9 cellular contexts compared by ENCODE assay signal in the genomic region with DNA sequence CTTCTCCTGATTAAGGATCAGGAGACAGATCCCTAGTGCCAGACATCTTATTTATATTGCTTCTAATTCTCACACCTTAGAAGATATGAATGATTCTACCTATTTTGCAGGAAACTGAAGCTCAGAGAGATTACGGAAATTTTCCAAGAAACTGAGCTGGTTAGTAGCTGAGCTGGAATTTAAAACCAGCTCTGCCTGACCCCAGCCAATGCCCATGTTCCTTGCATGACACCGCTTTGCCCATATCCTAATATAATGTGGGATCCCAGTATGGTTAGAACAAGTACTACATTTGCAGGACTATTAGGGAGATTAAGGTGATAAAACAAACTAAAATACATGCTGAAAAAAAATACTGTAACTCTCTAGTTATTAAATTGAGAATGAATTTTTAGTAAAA.
A peak's percentile ranks its signal among the peaks of the same experiment; 100 is the strongest.
DNase-seq lines count a peak whose midpoint lies in the region; ATAC-seq and TF ChIP-seq lines count a peak whose summit lies in the region.
"Had no signal": no experiment of that assay in that cellular context is flagged by ENCODE, and none has a peak within 500 bp of the region (broad histone marks: within the 10 kb centered on the region; RNA-seq: fewer than 3 reads in every experiment).

No MANE protein-coding gene starts in this region.

- H3K27me3 ChIP-seq in GM06990 (replicated peaks; ENCODE audit: control insufficient read depth, insufficient read depth, low read length) (no peaks in the 10 kb centered on the region), endocrine pancreas (ENCODE audit: control insufficient read depth, insufficient read depth, low read length) (no peaks in the 10 kb centered on the region)

- H3K4me3 ChIP-seq in GM06990 (replicated peaks; ENCODE audit: low read depth, low read length) (peak overlapping the region; percentile 100), endocrine pancreas (ENCODE audit: control insufficient read depth, insufficient read depth, low read length) (peak overlapping the region; percentile 96), retinal pigment epithelial cell (ENCODE audit: low read length) (peak overlapping the region; percentile 91)

- H3K36me3 ChIP-seq in GM06990 (ENCODE audit: control insufficient read depth, insufficient read depth, low read length) (no peaks in the 10 kb centered on the region), endocrine pancreas (ENCODE audit: control insufficient read depth, insufficient read depth, low read length) (no peaks in the 10 kb centered on the region)

- TF ChIP-seq POLR2A in GM18505 (IDR thresholded peaks at IDR 0.05; ENCODE audit: borderline replicate concordance, extremely low read depth, insufficient read depth, insufficient read length) = no peak

- TF ChIP-seq CTCF in GM06990 (IDR thresholded peaks at IDR 0.05; ENCODE audit: insufficient read depth, low read length, poor library complexity, severe bottlenecking) (no peak), retinal pigment epithelial cell (conservative IDR thresholded peaks at IDR 0.05; ENCODE audit: low read depth, low read length) (no peak)

- H3K4me1 ChIP-seq in endocrine pancreas (ENCODE audit: control insufficient read depth, insufficient read depth, low read length) = peaks cover 45% of the 10 kb centered on the region

- no peaks in the 10 kb centered on the region for H3K9me3 ChIP-seq in endocrine pancreas (ENCODE audit: control insufficient read depth, low read length)

- no peak for ATAC-seq in GM19455 (IDR thresholded peaks at IDR 0.05; ENCODE audit: unreplicated experiment)
- ATAC-seq in GM18505 (IDR thresholded peaks at IDR 0.05; ENCODE audit: unreplicated experiment) = no peak

- DNase-seq in GM06990 (ENCODE audit: extremely low read depth, insufficient read length) (no peak), NCI-H69 (lab: John Stamatoyannopoulos, UW) (peak; percentile 11), retinal pigment epithelial cell (ENCODE audit: low read depth) (no peak), NOMO-1 (lab: John Stamatoyannopoulos, UW; ENCODE audit: unreplicated experiment in 2 of 2) (no peak)
- DNase-seq: activated gamma-delta T cell treated with Interleukin-2 at 50 U/mL for 16 hours, naive B cell had no signal

- H3K9ac ChIP-seq in endocrine pancreas (ENCODE audit: control insufficient read depth, insufficient read depth, low read length) = no peak overlapping the region
